1 cellular context compared by ENCODE assay signal in genomic region chr19:14147797-14148605, GRCh38.
TF ChIP-seq lines count a peak whose summit lies in the region.

No MANE protein-coding gene starts in this region.

TF ChIP-seq in GM12878, 131 proteins besides CTCF, POLR2A, EP300 and RAD21:
- TF ChIP-seq KAT2A (conservative IDR thresholded peaks at IDR 0.05; ENCODE audit: control insufficient read depth, low read depth, low read length), result no peak
- 0 out of 2 replicates have a peak, but pooled peaks have one; percentile 25 for TF ChIP-seq YY1 (IDR thresholded peaks at IDR 0.05; ENCODE audit: low read depth, low read length)
- no peak for TF ChIP-seq HSF1 (IDR thresholded peaks at IDR 0.05; ENCODE audit: low read depth, low read length)
- TF ChIP-seq HCFC1 (IDR thresholded peaks at IDR 0.05; ENCODE audit: low read length), result no peak
- no peak for TF ChIP-seq NR2C1 (IDR thresholded peaks at IDR 0.05)
- TF ChIP-seq GABPA (IDR thresholded peaks at IDR 0.05; ENCODE audit: low read depth), result no peak
- no peak for TF ChIP-seq POLR2AphosphoS2 (IDR thresholded peaks at IDR 0.05; ENCODE audit: low read depth, low read length)
- TF ChIP-seq IKZF1 (conservative IDR thresholded peaks at IDR 0.05), result no peak
- no peak for TF ChIP-seq MEF2B (IDR thresholded peaks at IDR 0.05; ENCODE audit: partially characterized antibody, poor library complexity, severe bottlenecking)
- TF ChIP-seq SMAD5 (IDR thresholded peaks at IDR 0.05; ENCODE audit: low read depth), result no peak
- TF ChIP-seq TCF12 (IDR thresholded peaks at IDR 0.05; ENCODE audit: low read depth, low read length), result 0 out of 2 replicates have a peak, but pooled peaks have one; percentile 8
- peak in 1 of 2 experiments; percentile 28; a peak in 1 of 3 replicates for TF ChIP-seq EGR1 (IDR thresholded peaks at IDR 0.05; ENCODE audit: borderline replicate concordance in 1 of 2, low read depth in 2 of 2, low read length in 2 of 2)
- TF ChIP-seq NRF1 (conservative IDR thresholded peaks at IDR 0.05; ENCODE audit: low read depth, low read length), result no peak
- no peak for TF ChIP-seq E2F8 (IDR thresholded peaks at IDR 0.05; ENCODE audit: low read depth, partially characterized antibody)
- TF ChIP-seq CREB1 (IDR thresholded peaks at IDR 0.05; ENCODE audit: low read depth), result no peak
- TF ChIP-seq SMC3 (IDR thresholded peaks at IDR 0.05; ENCODE audit: borderline replicate concordance, low read length), result peak; percentile 41; the same call in 1 of the 2 replicates
- TF ChIP-seq TCF3 (IDR thresholded peaks at IDR 0.05; ENCODE audit: borderline replicate concordance, insufficient read depth, low read depth, low read length), result no peak
- TF ChIP-seq SREBF2 (IDR thresholded peaks at IDR 0.05; ENCODE audit: low read length), result no peak
- no peak for TF ChIP-seq BACH1 (IDR thresholded peaks at IDR 0.05; ENCODE audit: borderline replicate concordance)
- no peak for TF ChIP-seq ATF2 (IDR thresholded peaks at IDR 0.05; ENCODE audit: low read length)
- no peak for TF ChIP-seq RCOR1 (conservative IDR thresholded peaks at IDR 0.05; ENCODE audit: low read depth, low read length)
- TF ChIP-seq ZBED1 (IDR thresholded peaks at IDR 0.05; ENCODE audit: borderline replicate concordance), result no peak
- TF ChIP-seq SIX5 (IDR thresholded peaks at IDR 0.05; ENCODE audit: low read depth, low read length, severe bottlenecking), result no peak
- no peak for TF ChIP-seq JUND (IDR thresholded peaks at IDR 0.05; ENCODE audit: low read depth, low read length)
- no peak for TF ChIP-seq MYB (IDR thresholded peaks at IDR 0.05; ENCODE audit: borderline replicate concordance, low read depth, low read length)
- TF ChIP-seq ZNF384 (IDR thresholded peaks at IDR 0.05; ENCODE audit: borderline replicate concordance, low read depth, low read length), result no peak
- TF ChIP-seq ATF7 (IDR thresholded peaks at IDR 0.05; ENCODE audit: low read depth), result no peak
- TF ChIP-seq MTA3 (IDR thresholded peaks at IDR 0.05; ENCODE audit: borderline replicate concordance, low read length), result no peak
